ENCODE assay signal across 12 cellular contexts in the genomic region with DNA sequence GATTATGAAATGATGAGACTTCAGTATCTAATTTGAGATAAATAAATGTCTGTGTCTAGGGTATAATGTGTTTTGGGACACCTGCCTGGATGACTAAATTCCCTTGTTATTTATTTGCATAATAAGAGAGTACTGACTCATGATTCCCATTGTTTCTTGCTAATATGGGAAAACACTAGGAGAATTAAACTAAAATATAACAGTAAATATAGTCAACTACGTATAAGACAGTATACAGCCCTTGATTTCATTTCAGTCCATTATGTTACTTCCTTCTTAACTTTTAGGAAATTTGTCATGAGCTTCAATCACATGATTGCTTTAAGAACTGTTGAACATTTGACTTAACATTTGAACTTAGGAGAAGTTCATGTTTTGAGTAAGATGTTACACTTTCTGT.
A peak's percentile ranks its signal among the peaks of the same experiment; 100 is the strongest.
DNase-seq lines count a peak whose midpoint lies in the region; ATAC-seq and TF ChIP-seq lines count a peak whose summit lies in the region.
"Had no signal": no experiment of that assay in that cellular context is flagged by ENCODE, and none has a peak within 500 bp of the region (broad histone marks: within the 10 kb centered on the region; RNA-seq: fewer than 3 reads in every experiment).

No MANE protein-coding gene starts in this region.

- no peaks in the 10 kb centered on the region for H4K20me1 ChIP-seq in mammary epithelial cell (ENCODE audit: insufficient read depth, low read length)

- H3K4me2 ChIP-seq in mammary epithelial cell (ENCODE audit: insufficient read depth, low read depth, low read length) = peak overlapping the region; percentile 42

- H3K36me3 ChIP-seq in HUES64 (ENCODE audit: insufficient read depth, low read length) (peaks cover 26% of the 10 kb centered on the region), mammary epithelial cell (ENCODE audit: insufficient read depth, low read length) (peaks cover 12% of the 10 kb centered on the region), Peyer's patch (peaks cover 0 to 37% (median 0%) of the 10 kb centered on the region in 3 donors)

- H3K9me3 ChIP-seq in HUES64 (ENCODE audit: insufficient read depth, low read depth, low read length) (no peaks in the 10 kb centered on the region), mammary epithelial cell (replicated peaks; ENCODE audit: insufficient read depth, low read length) (no peaks in the 10 kb centered on the region), Peyer's patch (no peaks in the 10 kb centered on the region)

- WGBS in HUES64 = 100% methylated on average over 1 of the region's 1 CpG
- WGBS in mammary epithelial cell (ENCODE audit: low coverage, missing lambda C conversion rate) = 41% methylated on average over 1 of the region's 1 CpG

- CTCF ChIA-PET in mammary epithelial cell (lab: Charles Lee; ENCODE audit: low non-redundant PET) = no interaction called here

- DNase-seq in CD1c-positive myeloid dendritic cell (ENCODE audit: extremely low spot score) (peak; percentile 84), mammary epithelial cell (peak; percentile 70), myocyte (ENCODE audit: low read depth) (peak; percentile 27), Peyer's patch (no peak)
- DNase-seq: activated CD4-positive, alpha-beta T cell treated with anti-CD3 and anti-CD28 coated beads, Interleukin-2, amount 50 U/mL, for 1 hour; activated naive CD8-positive, alpha-beta T cell treated with anti-CD3 and anti-CD28 coated beads, Interleukin-2, amount 10 ng/mL, durations not matched to agents 7 days and 5 days; NCI-H1048; NCI-H524 treated with DMSO at 0.1 percent for 48 hours had no signal

- no peaks in the 10 kb centered on the region for H3K27me3 ChIP-seq in HUES64 (ENCODE audit: insufficient read depth, low read length)
- no peaks in the 10 kb centered on the region for H3K27me3 ChIP-seq in mammary epithelial cell (ENCODE audit: insufficient read depth, low read length)
- no peaks in the 10 kb centered on the region for H3K27me3 ChIP-seq in Peyer's patch

- dilution Hi-C loops in mammary epithelial cell (cut with HindIII; ENCODE audit: low sequenced_read_pairs) = loop anchor here (10.0 kb wide), 1 partner anchor 65 kb away; a partner anchor contains a TSS

- H3K27ac ChIP-seq in HUES64 (ENCODE audit: low read depth, low read length) = peak overlapping the region; percentile 39
- H3K27ac ChIP-seq in mammary epithelial cell (ENCODE audit: insufficient read depth, low read depth, low read length) = peak overlapping the region; percentile 92
- peak overlapping the region in 1 of 4 donors; percentile 19 for H3K27ac ChIP-seq in Peyer's patch

- no peak for ATAC-seq in HG03520 (IDR thresholded peaks at IDR 0.05; ENCODE audit: unreplicated experiment)
- no peak for ATAC-seq in GM21360 (IDR thresholded peaks at IDR 0.05; ENCODE audit: unreplicated experiment)
- no peak for ATAC-seq in GM21576 (IDR thresholded peaks at IDR 0.05; ENCODE audit: unreplicated experiment)

- no TSS peak for BruUV-seq in mammary epithelial cell (replicated peaks; lab: Mats Ljungman, UMichigan)

- H3K4me3 ChIP-seq in HUES64 (ENCODE audit: low read length) (no peak overlapping the region), mammary epithelial cell (replicated peaks in 1 of 3; ENCODE audit: insufficient read depth in 1 of 3, low read depth in 2 of 3, low read length in 3 of 3) (no peak overlapping the region), Peyer's patch (no peak overlapping the region)

- TF ChIP-seq POLR2A in Peyer's patch (IDR thresholded peaks at IDR 0.05) = no peak

- TF ChIP-seq CTCF in mammary epithelial cell (conservative IDR thresholded peaks at IDR 0.05 in 1 of 2, IDR thresholded peaks at IDR 0.05 in 1 of 2; ENCODE audit: extremely low read depth in 1 of 2, insufficient read depth in 1 of 2, low read depth in 1 of 2, low read length in 2 of 2) (no peak), Peyer's patch (IDR thresholded peaks at IDR 0.05) (no peak)

- H2AFZ ChIP-seq in mammary epithelial cell (ENCODE audit: low read depth, low read length) = no peak overlapping the region

- intact Hi-C loops in mammary epithelial cell (cut with micrococcal nuclease) = no loop called here

- no peak overlapping the region for H3K9ac ChIP-seq in HUES64 (ENCODE audit: low read depth, low read length)
- no peak overlapping the region for H3K9ac ChIP-seq in mammary epithelial cell (ENCODE audit: insufficient read depth, low read length)

- in situ Hi-C loops in mammary epithelial cell (cut with MboI; ENCODE audit: low sequenced_read_pairs in 2 of 2) = no loop called here

- H3K4me1 ChIP-seq in HUES64 (ENCODE audit: insufficient read depth, low read length) (peaks cover 9% of the 10 kb centered on the region; the same call in 1 of the 2 replicates), mammary epithelial cell (ENCODE audit: insufficient read depth, low read length) (peaks cover 7% of the 10 kb centered on the region), Peyer's patch (no peaks in the 10 kb centered on the region)

- H3K79me2 ChIP-seq in mammary epithelial cell (ENCODE audit: insufficient read depth, low read length) = peaks cover 11% of the 10 kb centered on the region

Comparison
In these comparisons a context has a peak if more than half of its experiments do, and no peak if none do; other contexts are left out.
1. DNase-seq: peak in CD1c-positive myeloid dendritic cell (single experiment), mammary epithelial cell (single experiment) and myocyte (single experiment); none in Peyer's patch (0 of 3).